In the genomic region with DNA sequence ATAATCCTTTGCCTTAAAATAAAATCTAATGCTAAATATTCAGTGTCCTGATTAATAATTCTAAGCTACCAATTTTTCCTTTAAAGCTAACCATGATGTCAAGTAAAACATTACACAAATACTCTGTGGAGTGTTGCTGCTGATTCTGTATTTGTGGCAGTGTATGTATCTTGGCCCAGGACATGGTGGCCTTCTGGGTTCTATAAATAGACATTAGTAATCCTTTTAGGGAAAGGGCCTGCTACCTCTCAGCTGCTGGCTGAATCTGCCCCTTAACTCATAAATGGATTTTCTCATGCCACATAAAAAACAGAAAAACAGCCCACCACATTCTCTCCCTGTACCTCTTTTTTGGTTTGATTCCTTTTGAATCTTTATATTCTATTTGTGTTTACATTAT, we compare ENCODE assay signal across 11 cellular contexts. TPM values are rescaled to one million over a fixed set of nuclear protein-coding genes. Genes with fewer than 3 reads are reported as not detected.
DNase-seq lines count a peak whose midpoint lies in the region; FAIRE-seq and TF ChIP-seq lines count a peak whose summit lies in the region.
"Had no signal": no experiment of that assay in that cellular context is flagged by ENCODE, and none has a peak within 500 bp of the region (broad histone marks: within the 10 kb centered on the region; RNA-seq: fewer than 3 reads in every experiment).

No MANE protein-coding gene starts in this region.

- H3K27me3 ChIP-seq in BE2C (no peaks in the 10 kb centered on the region), H7 (ENCODE audit: control insufficient read depth, insufficient read depth, low read length) (peaks cover 13% of the 10 kb centered on the region), thyroid gland (no peaks in the 10 kb centered on the region)

- H3K36me3 ChIP-seq in BE2C: no peaks in the 10 kb centered on the region
- H3K36me3 ChIP-seq in H7 (replicated peaks; ENCODE audit: control insufficient read depth, insufficient read depth, low read length): no peaks in the 10 kb centered on the region
- no peaks in the 10 kb centered on the region for H3K36me3 ChIP-seq in thyroid gland
- H3K36me3 ChIP-seq: left lung had no signal

- TF ChIP-seq CTCF in BE2C (IDR thresholded peaks at IDR 0.05; ENCODE audit: low read depth, low read length) (no peak), thyroid gland (IDR thresholded peaks at IDR 0.05) (no peak)

- H3K9me3 ChIP-seq in BE2C (no peaks in the 10 kb centered on the region), thyroid gland (no peaks in the 10 kb centered on the region)
- H3K9me3 ChIP-seq: left lung had no signal

- FAIRE-seq in colon (lab: Jason Lieb, UNC): peak; percentile 77
- FAIRE-seq: H54 had no signal

- H3K4me3 ChIP-seq in BE2C (ENCODE audit: low read depth, low read length) (no peak overlapping the region), H7 (ENCODE audit: insufficient read depth, low read depth, low read length) (no peak overlapping the region), thyroid gland (replicated peaks in 1 of 3) (no peak overlapping the region)
- H3K4me3 ChIP-seq: left lung had no signal

- TF ChIP-seq POLR2A in thyroid gland (IDR thresholded peaks at IDR 0.05): no peak

- no peaks in the 10 kb centered on the region for H3K9me3 Mint-ChIP-seq in activated CD4-positive, alpha-beta memory T cell treated with anti-CD3 and anti-CD28 coated beads for 36 hours

- POLR2A ChIA-PET in activated CD4-positive, alpha-beta memory T cell treated with anti-CD3 and anti-CD28 coated beads for 36 hours (lab: Charles Lee): no interaction called here

- H3K4me1 ChIP-seq in BE2C: no peaks in the 10 kb centered on the region; the same call in 1 of the 2 replicates
- no peaks in the 10 kb centered on the region for H3K4me1 ChIP-seq in thyroid gland
- H3K4me1 ChIP-seq: left lung had no signal

- CTCF ChIA-PET in activated CD4-positive, alpha-beta memory T cell treated with anti-CD3 and anti-CD28 coated beads for 36 hours (lab: Charles Lee): no interaction called here

- intact Hi-C loops in activated CD4-positive, alpha-beta memory T cell treated with anti-CD3 and anti-CD28 coated beads for 36 hours (cut with micrococcal nuclease): no loop called here
- intact Hi-C loops in thyroid gland (cut with DNase I) (no loop called here), posterior cingulate gyrus (cut with DNase I) (no loop called here)

- no peak overlapping the region for H3K4me3 Mint-ChIP-seq in activated CD4-positive, alpha-beta memory T cell treated with anti-CD3 and anti-CD28 coated beads for 36 hours

- H3K27me3 Mint-ChIP-seq in activated CD4-positive, alpha-beta memory T cell treated with anti-CD3 and anti-CD28 coated beads for 36 hours: peaks cover 5% of the 10 kb centered on the region

- H3K27ac Mint-ChIP-seq in activated CD4-positive, alpha-beta memory T cell treated with anti-CD3 and anti-CD28 coated beads for 36 hours: no peak overlapping the region

- peak; percentile 11 for DNase-seq in BE2C
- peak; percentile 46 for DNase-seq in NCI-H2227 treated with DMSO at 0.1 percent for 48 hours (lab: John Stamatoyannopoulos, UW)
- DNase-seq in myocyte (ENCODE audit: low read depth): peak; percentile 58
- no peak for DNase-seq in activated CD4-positive, alpha-beta memory T cell treated with anti-CD3 and anti-CD28 coated beads for 36 hours
- DNase-seq in H7: no peak
- DNase-seq in thyroid gland: no peak
- no peak for DNase-seq in posterior cingulate gyrus
- DNase-seq: left lung; stimulated activated naive CD4-positive, alpha-beta T cell treated with Interleukin-2 at 50 U/mL for 16 hours had no signal

- no peak overlapping the region for H3K27ac ChIP-seq in thyroid gland
- H3K27ac ChIP-seq: left lung had no signal

- H3K36me3 Mint-ChIP-seq in activated CD4-positive, alpha-beta memory T cell treated with anti-CD3 and anti-CD28 coated beads for 36 hours: no peaks in the 10 kb centered on the region

- peaks cover 6% of the 10 kb centered on the region for H3K4me1 Mint-ChIP-seq in activated CD4-positive, alpha-beta memory T cell treated with anti-CD3 and anti-CD28 coated beads for 36 hours (ENCODE audit: low read depth)

RNA-seq across cellular contexts. Expression of a gene that starts 1.2 kb away (rescaled TPM):
- polyA plus RNA-seq in BE2C (2012; ENCODE audit: insufficient read depth, insufficient read length, low read depth): 0.88 TPM
- 0.47 and 0.88 TPM in 2 replicates for total RNA-seq in myocyte
- 0.10 TPM for polyA plus RNA-seq in myocyte (2012)
- total RNA-seq in activated CD4-positive, alpha-beta memory T cell treated with anti-CD3 and anti-CD28 coated beads for 36 hours: not detected
- total RNA-seq in H7 (2014; rRNA removed; shearing (Covaris generic)): 1.2 and 2.2 TPM in 2 replicates
- total RNA-seq in thyroid gland: 1 to 10 TPM in 3 of 4 donors, under 1 TPM in 1; 0.40 to 3.5 (median 2.4) TPM

Comparison
In these comparisons a context has a peak if more than half of its experiments do, and no peak if none do; other contexts are left out.
1. DNase-seq: peak in BE2C (single experiment), NCI-H2227 treated with DMSO at 0.1 percent for 48 hours (single experiment) and myocyte (single experiment); none in activated CD4-positive, alpha-beta memory T cell treated with anti-CD3 and anti-CD28 coated beads for 36 hours (single experiment), H7 (single experiment), thyroid gland (0 of 2) and posterior cingulate gyrus (0 of 10).